Comparison of ENCODE assay signal across 8 cellular contexts in genomic region chr17:47692895-47693666, GRCh38. TPM values are rescaled to one million over a fixed set of nuclear protein-coding genes. Genes with fewer than 3 reads are reported as not detected.
DNase-seq lines count a peak whose midpoint lies in the region; ATAC-seq and TF ChIP-seq lines count a peak whose summit lies in the region.

No MANE protein-coding gene starts in this region.

- no peaks in the 10 kb centered on the region for H3K27me3 ChIP-seq in esophagus squamous epithelium
- no peaks in the 10 kb centered on the region for H3K27me3 ChIP-seq in psoas muscle (ENCODE audit: insufficient read depth in 3 of 3, low read length in 2 of 3)

- peak overlapping the region; percentile 12 for H3K27ac Mint-ChIP-seq in T-helper 2 cell treated with Interferon-gamma antibody and Interleukin-4, amounts not matched to agents 5 μg/mL and 100 μg/mL, for 36 hours

- no peak for DNase-seq in T-helper 2 cell treated with Interferon-gamma antibody and Interleukin-4, amounts not matched to agents 5 μg/mL and 100 μg/mL, for 36 hours (ENCODE audit: low spot score)
- DNase-seq in T-helper 2 cell, result no peak
- peak; percentile 84 for DNase-seq in RPMI8226
- DNase-seq in esophagus squamous epithelium (lab: John Stamatoyannopoulos, UW), result no peak
- DNase-seq in psoas muscle, result no peak
- no peak for DNase-seq in NCI-H1092 (lab: John Stamatoyannopoulos, UW)
- DNase-seq in NCI-H345 treated with DMSO at 0.1 percent for 48 hours (lab: John Stamatoyannopoulos, UW; ENCODE audit: unreplicated experiment), result no peak

- H3K4me3 ChIP-seq in esophagus squamous epithelium (peak overlapping the region; percentile 73 to 98 (median 97)), psoas muscle (peak overlapping the region; percentile 98)

- 22 to 33% methylated on average over 9 to 10 of the region's 10 CpGs for WGBS in esophagus squamous epithelium, 2 donors
- 24 to 28% (median 28%) methylated on average over 10 of the region's 10 CpGs for WGBS in psoas muscle, 3 donors

- no peaks in the 10 kb centered on the region for H3K9me3 Mint-ChIP-seq in T-helper 2 cell treated with Interferon-gamma antibody and Interleukin-4, amounts not matched to agents 5 μg/mL and 100 μg/mL, for 36 hours

- ATAC-seq in psoas muscle (no peak), HG03095 (IDR thresholded peaks at IDR 0.05; ENCODE audit: unreplicated experiment) (no peak)

- H3K9me3 ChIP-seq in esophagus squamous epithelium (no peaks in the 10 kb centered on the region), psoas muscle (no peaks in the 10 kb centered on the region)

- H3K36me3 ChIP-seq in esophagus squamous epithelium (peaks cover 0 to 9% (median 0%) of the 10 kb centered on the region in 3 donors), psoas muscle (ENCODE audit: insufficient read depth in 1 of 2, low read depth in 1 of 2) (peaks cover 0 to 8% of the 10 kb centered on the region in 2 donors)

- H3K27ac ChIP-seq in esophagus squamous epithelium, result peak overlapping the region in 3 of 4 donors; percentile 85 to 95 (median 93)
- peak overlapping the region; percentile 89 for H3K27ac ChIP-seq in psoas muscle

- H3K36me3 Mint-ChIP-seq in T-helper 2 cell treated with Interferon-gamma antibody and Interleukin-4, amounts not matched to agents 5 μg/mL and 100 μg/mL, for 36 hours (ENCODE audit: low read depth), result no peaks in the 10 kb centered on the region

- peaks cover 11 to 46% (median 19%) of the 10 kb centered on the region in 3 donors for H3K4me1 ChIP-seq in esophagus squamous epithelium
- H3K4me1 ChIP-seq in psoas muscle, result peaks cover 12% of the 10 kb centered on the region

- TF ChIP-seq CTCF in esophagus squamous epithelium (IDR thresholded peaks at IDR 0.05), result no peak
- TF ChIP-seq CTCF in psoas muscle (IDR thresholded peaks at IDR 0.05), result no peak

- H3K27me3 Mint-ChIP-seq in T-helper 2 cell treated with Interferon-gamma antibody and Interleukin-4, amounts not matched to agents 5 μg/mL and 100 μg/mL, for 36 hours (ENCODE audit: low read depth), result peaks cover 14% of the 10 kb centered on the region

- intact Hi-C loops in esophagus squamous epithelium (cut with DNase I) (loop anchor here (10.0 kb wide), 1 partner anchor 112 kb away; no protein-coding TSS in a partner anchor), psoas muscle (cut with DNase I) (no loop called here)

- H3K4me3 Mint-ChIP-seq in T-helper 2 cell treated with Interferon-gamma antibody and Interleukin-4, amounts not matched to agents 5 μg/mL and 100 μg/mL, for 36 hours, result peak overlapping the region; percentile 83

- no peak for TF ChIP-seq POLR2A in esophagus squamous epithelium (IDR thresholded peaks at IDR 0.05)

- peaks cover 20% of the 10 kb centered on the region for H3K4me1 Mint-ChIP-seq in T-helper 2 cell treated with Interferon-gamma antibody and Interleukin-4, amounts not matched to agents 5 μg/mL and 100 μg/mL, for 36 hours (ENCODE audit: low read depth)

RNA-seq across cellular contexts. Expression of gene TBKBP1, which starts 0.9 kb away (rescaled TPM):
- total RNA-seq in esophagus squamous epithelium (10 to 100 TPM in 2 of 4 donors, 1 to 10 TPM in 2; 3.1 to 12.7 (median 7.9) TPM), psoas muscle (10 to 100 TPM; 14.5 to 20.6 (median 18.9) TPM)
- polyA plus RNA-seq in psoas muscle, result 10 to 100 TPM in 2 of 3 donors, 1 to 10 TPM in 1; 5.3 to 37.9 (median 27.4) TPM

RNA-seq across cellular contexts. Expression of gene TBX21, which starts 40.0 kb away (rescaled TPM):
- total RNA-seq in esophagus squamous epithelium (1 to 10 TPM in 3 of 4 donors, not detected in 1; 1.1 to 4.5 (median 2.9) TPM), psoas muscle (under 1 TPM; 0.12 to 0.36 (median 0.19) TPM)
- under 1 TPM in 2 of 3 donors, not detected in 1; 0.04 to 0.12 TPM for polyA plus RNA-seq in psoas muscle

RNA-seq across cellular contexts. Expression of gene KPNB1, which starts 43.4 kb away (rescaled TPM):
- 100 to 1,000 TPM; 148 to 233 (median 186) TPM for total RNA-seq in esophagus squamous epithelium
- total RNA-seq in psoas muscle, result 100 to 1,000 TPM; 192 to 323 (median 227) TPM
- polyA plus RNA-seq in psoas muscle, result 100 to 1,000 TPM in 2 of 3 donors, 10 to 100 TPM in 1; 78.0 to 121 (median 120) TPM
